Comparison of ENCODE assay signal across 19 cellular contexts in genomic region chr1:10625076-10625475, GRCh38.
A peak's percentile ranks its signal among the peaks of the same experiment; 100 is the strongest.
DNase-seq lines count a peak whose midpoint lies in the region; ATAC-seq, FAIRE-seq and TF ChIP-seq lines count a peak whose summit lies in the region.
"Had no signal": no experiment of that assay in that cellular context is flagged by ENCODE, and none has a peak within 500 bp of the region (broad histone marks: within the 10 kb centered on the region; RNA-seq: fewer than 3 reads in every experiment).

No MANE protein-coding gene starts in this region.

- H3K27ac ChIP-seq in SK-N-MC (peak overlapping the region; percentile 97), HepG2 (ENCODE audit: extremely low read length, insufficient read depth, low read length) (no peak overlapping the region), suprapubic skin (no peak overlapping the region)
- H3K27ac ChIP-seq: Peyer's patch had no signal

- TF ChIP-seq EP300 in HepG2 (IDR thresholded peaks at IDR 0.05; ENCODE audit: low read depth in 2 of 2, low read length in 2 of 2) (no peak), HepG2 (CRISPR knock-in tag; IDR thresholded peaks at IDR 0.05; ENCODE audit: borderline replicate concordance) (no peak), suprapubic skin (IDR thresholded peaks at IDR 0.05) (no peak)

- TF ChIP-seq CTCF in HepG2 (CRISPR knock-in tag; IDR thresholded peaks at IDR 0.05) (no peak), suprapubic skin (IDR thresholded peaks at IDR 0.05) (no peak)

- DNase-seq in activated effector memory CD4-positive, alpha-beta T cell treated with anti-CD3 and anti-CD28 coated beads, Interleukin-2, amount 50 U/mL, for 16 hours = peak; percentile 37
- no peak for DNase-seq in activated effector memory CD4-positive, alpha-beta T cell treated with Interleukin-2 at 50 U/mL for 16 hours
- DNase-seq in SK-N-MC (ENCODE audit: low read depth, low spot score) (no peak), HepG2 (ENCODE audit: low spot score) (no peak), suprapubic skin (ENCODE audit: low spot score in 2 of 2) (peak; percentile 48 to 74), NCI-H345 (lab: John Stamatoyannopoulos, UW) (no peak), RPMI8226 (no peak)
- DNase-seq: Caco-2, H7, MM.1S, NCI-H1092 treated with DMSO at 0.1 percent for 48 hours, NCI-H146, NCI-H2029 treated with DMSO at 0.1 percent for 48 hours, NCI-H2171 treated with DMSO at 0.1 percent for 48 hours, NCI-H446 treated with DMSO at 0.1 percent for 48 hours, SIG-M5 had no signal

- CTCF ChIA-PET in HepG2 (lab: Yijun Ruan, JAX; ENCODE audit: low intra/inter-chr PET ratio, low total read pairs) = no interaction called here

- H3K27me3 ChIP-seq in HepG2 (ENCODE audit: control insufficient read depth in 1 of 2, insufficient read depth in 2 of 2, low read length in 2 of 2) = no peaks in the 10 kb centered on the region
- no peaks in the 10 kb centered on the region for H3K27me3 ChIP-seq in suprapubic skin
- H3K27me3 ChIP-seq: Peyer's patch had no signal

- H3K4me1 ChIP-seq in HepG2 (ENCODE audit: insufficient read depth, low read length) (peaks cover 10% of the 10 kb centered on the region), suprapubic skin (peaks cover 3% of the 10 kb centered on the region)
- H3K4me1 ChIP-seq: Caco-2, Peyer's patch had no signal

- intact Hi-C loops in HepG2 (cut with micrococcal nuclease; ENCODE audit: unreplicated experiment) = loop anchor here (10.0 kb wide), 1 partner anchor 110 kb away; no protein-coding TSS in a partner anchor

- FAIRE-seq in HepG2 (lab: Jason Lieb, UNC) = no peak
- FAIRE-seq: G401.6 had no signal

- no TSS peak for BruUV-seq in HepG2 (replicated peaks; lab: Mats Ljungman, UMichigan)

- no peak for TF ChIP-seq RAD21 in HepG2 (CRISPR knock-in tag; IDR thresholded peaks at IDR 0.05)

- POLR2A ChIA-PET in HepG2 (lab: Yijun Ruan, JAX) = no interaction called here

- ATAC-seq in HepG2 = no peak
- ATAC-seq in GM21526 (IDR thresholded peaks at IDR 0.05; ENCODE audit: low FRiP score, unreplicated experiment) = no peak

- no peaks in the 10 kb centered on the region for H3K9me3 ChIP-seq in SK-N-MC (ENCODE audit: low read depth, low read length)
- H3K9me3 ChIP-seq in HepG2 (ENCODE audit: low read length) = no peaks in the 10 kb centered on the region
- H3K9me3 ChIP-seq in suprapubic skin = no peaks in the 10 kb centered on the region
- H3K9me3 ChIP-seq: Caco-2, Peyer's patch had no signal

- H3K4me2 ChIP-seq in HepG2 (ENCODE audit: low read depth, low read length) = no peak overlapping the region

- H3K79me2 ChIP-seq in HepG2 (ENCODE audit: insufficient read depth, low read length) = no peaks in the 10 kb centered on the region

- H3K36me3 ChIP-seq in SK-N-MC (ENCODE audit: insufficient read depth, low read length) = no peaks in the 10 kb centered on the region
- H3K36me3 ChIP-seq in HepG2 (replicated peaks in 1 of 2; ENCODE audit: control insufficient read depth in 1 of 2, insufficient read depth in 2 of 2, low read length in 2 of 2) = peaks cover 12 to 14% of the 10 kb centered on the region in 2 experiments; a peak in 3 of 5 replicates
- H3K36me3 ChIP-seq in suprapubic skin = peaks cover 43% of the 10 kb centered on the region

- no peak for TF ChIP-seq POLR2A in HepG2 (IDR thresholded peaks at IDR 0.05; ENCODE audit: insufficient read depth in 1 of 2, low read depth in 2 of 2, low read length in 2 of 2)
- TF ChIP-seq POLR2A in suprapubic skin (IDR thresholded peaks at IDR 0.05) = no peak

- no peak overlapping the region for H3K4me3 ChIP-seq in SK-N-MC
- H3K4me3 ChIP-seq in HepG2 (replicated peaks in 1 of 3; ENCODE audit: insufficient read depth in 1 of 3, low read depth in 2 of 3, low read length in 3 of 3) = no peak overlapping the region
- H3K4me3 ChIP-seq in suprapubic skin = no peak overlapping the region
- H3K4me3 ChIP-seq: Peyer's patch had no signal

- H3K9ac ChIP-seq in SK-N-MC (ENCODE audit: insufficient read length) (no peak overlapping the region), HepG2 (ENCODE audit: insufficient read depth, low read depth, low read length) (no peak overlapping the region)

- 100% methylated on average over 3 of the region's 9 CpGs for WGBS in HepG2 (ENCODE audit: low lambda C conversion rate)
- WGBS in suprapubic skin = 100% methylated on average over 2 of the region's 9 CpGs

- H4K20me1 ChIP-seq in HepG2 (ENCODE audit: insufficient read depth, low read length) = no peaks in the 10 kb centered on the region

- in situ Hi-C loops in HepG2 (cut with HindIII; ENCODE audit: extremely low pct_ligation_motif_present, low pct_unique_long_range_greater_than_20kb) = no loop called here

- no peak overlapping the region for H2AFZ ChIP-seq in HepG2 (ENCODE audit: low read length)

TF ChIP-seq in HepG2, 621 proteins besides CTCF, POLR2A, EP300 and RAD21:
- TF ChIP-seq ZNF629 (CRISPR knock-in tag; conservative IDR thresholded peaks at IDR 0.05) (peak; percentile 80), ZNF720 (CRISPR knock-in tag; IDR thresholded peaks at IDR 0.05) (no peak)

Comparison
In these comparisons a context has a peak if more than half of its experiments do, and no peak if none do; other contexts are left out.
1. DNase-seq: peak in activated effector memory CD4-positive, alpha-beta T cell treated with anti-CD3 and anti-CD28 coated beads, Interleukin-2, amount 50 U/mL, for 16 hours (single experiment) and suprapubic skin (2 of 2); none in activated effector memory CD4-positive, alpha-beta T cell treated with Interleukin-2 at 50 U/mL for 16 hours (single experiment), SK-N-MC (single experiment), HepG2 (single experiment), NCI-H345 (single experiment) and RPMI8226 (single experiment).